8 cellular contexts compared by ENCODE assay signal in genomic region chr5:93620487-93621339, GRCh38. TPM values are rescaled to one million over a fixed set of nuclear protein-coding genes. Genes with fewer than 3 reads are reported as not detected.
DNase-seq lines count a peak whose midpoint lies in the region; ATAC-seq and TF ChIP-seq lines count a peak whose summit lies in the region.

No MANE protein-coding gene starts in this region.

- no peaks in the 10 kb centered on the region for H3K27me3 ChIP-seq in DND-41 (ENCODE audit: insufficient read depth, low read length, poor library complexity)
- H3K27me3 ChIP-seq in HUES6 (ENCODE audit: control insufficient read depth, insufficient read depth, low read length), result peaks cover 94% of the 10 kb centered on the region

- H3K27ac Mint-ChIP-seq in nephron (peak overlapping the region; percentile 69 to 94 (median 92)), type B pancreatic cell (peak overlapping the region; percentile 91)

- H3K79me2 ChIP-seq in DND-41 (ENCODE audit: insufficient read depth, low read length), result no peaks in the 10 kb centered on the region
- no peaks in the 10 kb centered on the region for H3K79me2 ChIP-seq in OCI-LY7 (ENCODE audit: insufficient read depth, low read depth, low read length)

- H3K9me2 ChIP-seq in OCI-LY7 (ENCODE audit: insufficient read depth, low read length), result no peaks in the 10 kb centered on the region

- intact Hi-C loops in OCI-LY7 (cut with micrococcal nuclease; ENCODE audit: unreplicated experiment), result no loop called here

- H3K4me3 ChIP-seq in DND-41 (ENCODE audit: low read depth in 1 of 2, low read length in 2 of 2), result no peak overlapping the region
- peak overlapping the region; percentile 83 for H3K4me3 ChIP-seq in HUES6 (ENCODE audit: low read depth, low read length)
- H3K4me3 ChIP-seq in OCI-LY7 (ENCODE audit: low read depth, low read length, poor library complexity, severe bottlenecking), result peak overlapping the region; percentile 65
- H3K4me3 ChIP-seq in fibroblast of the aortic adventitia (ENCODE audit: low read depth, low read length), result peak overlapping the region; percentile 69

- H3K9ac ChIP-seq in DND-41 (ENCODE audit: low read depth, low read length), result no peak overlapping the region
- H3K9ac ChIP-seq in HUES6 (ENCODE audit: low read length), result peak overlapping the region; percentile 58

- POLR2A ChIA-PET in OCI-LY7 (lab: Charles Lee), result interaction anchor here (0.7 kb wide), 1 partner anchor 93 kb away, joined by 3 read pairs; no protein-coding TSS in a partner anchor

- DNase-seq in DND-41, result no peak
- DNase-seq in OCI-LY7 (ENCODE audit: low spot score), result peak; percentile 72
- peak; percentile 37 for DNase-seq in activated effector memory CD4-positive, alpha-beta T cell treated with Interleukin-2 at 50 U/mL for 16 hours
- peak; percentile 43 for DNase-seq in fibroblast of the aortic adventitia (ENCODE audit: low read depth)
- no peak for DNase-seq in type B pancreatic cell (ENCODE audit: extremely low spot score, unreplicated experiment)

- no TSS peak for BruUV-seq in OCI-LY7 (replicated peaks; lab: Mats Ljungman, UMichigan)

- H3K27me3 Mint-ChIP-seq in nephron (ENCODE audit: low read depth) (peaks cover 50% of the 10 kb centered on the region), type B pancreatic cell (peaks cover 76% of the 10 kb centered on the region)

- H3K4me1 ChIP-seq in DND-41 (ENCODE audit: insufficient read depth, low read length) (no peaks in the 10 kb centered on the region), HUES6 (ENCODE audit: control insufficient read depth, insufficient read depth, low read length) (peaks cover 10% of the 10 kb centered on the region; the same call in 1 of the 2 replicates), OCI-LY7 (ENCODE audit: insufficient read depth, low read length, poor library complexity, severe bottlenecking) (no peaks in the 10 kb centered on the region)

- CTCF ChIA-PET in OCI-LY7 (lab: Charles Lee; ENCODE audit: unreplicated experiment), result no interaction called here

- no peak for TF ChIP-seq CTCF in DND-41 (IDR thresholded peaks at IDR 0.05; ENCODE audit: borderline replicate concordance, extremely low read depth, low read length, poor library complexity, severe bottlenecking)
- 0 out of 2 replicates have a peak, but pooled peaks have one; percentile 33 for TF ChIP-seq CTCF in OCI-LY7 (conservative IDR thresholded peaks at IDR 0.05; ENCODE audit: low read length)
- peak; percentile 5 for TF ChIP-seq CTCF in fibroblast of the aortic adventitia (IDR thresholded peaks at IDR 0.05; ENCODE audit: insufficient read depth, low read length)
- TF ChIP-seq CTCF in nephron (IDR thresholded peaks at IDR 0.05; ENCODE audit: unreplicated experiment in 3 of 3), result peak in 1 of 3 experiments; percentile 23
- peak; percentile 28 for TF ChIP-seq CTCF in type B pancreatic cell (conservative IDR thresholded peaks at IDR 0.05)

- H3K9me3 ChIP-seq in DND-41 (ENCODE audit: insufficient read depth, low read length, severe bottlenecking), result no peaks in the 10 kb centered on the region
- H3K9me3 ChIP-seq in HUES6 (ENCODE audit: control insufficient read depth, insufficient read depth, low read depth, low read length), result no peaks in the 10 kb centered on the region
- no peaks in the 10 kb centered on the region for H3K9me3 ChIP-seq in OCI-LY7 (ENCODE audit: low read length)

- no peaks in the 10 kb centered on the region for H3K9me3 Mint-ChIP-seq in nephron
- no peaks in the 10 kb centered on the region for H3K9me3 Mint-ChIP-seq in type B pancreatic cell

- H3K4me3 Mint-ChIP-seq in nephron (peak overlapping the region; percentile 97 to 98 (median 98)), type B pancreatic cell (peak overlapping the region; percentile 98)

- H2AFZ ChIP-seq in DND-41 (ENCODE audit: low read depth, low read length) (no peak overlapping the region), OCI-LY7 (ENCODE audit: low read length) (peak overlapping the region; percentile 69; the same call in 1 of the 2 replicates)

- no peak overlapping the region for H3K27ac ChIP-seq in DND-41 (ENCODE audit: low read length)
- no peak overlapping the region for H3K27ac ChIP-seq in HUES6 (ENCODE audit: low read depth, low read length)
- H3K27ac ChIP-seq in OCI-LY7 (ENCODE audit: low read depth, low read length, poor library complexity, severe bottlenecking), result no peak overlapping the region

- H3K36me3 Mint-ChIP-seq in nephron (ENCODE audit: low read depth), result peaks cover 3% of the 10 kb centered on the region
- no peaks in the 10 kb centered on the region for H3K36me3 Mint-ChIP-seq in type B pancreatic cell

- ATAC-seq in DND-41 (ENCODE audit: insufficient read depth, low read depth) (peak; percentile 52), GM21619 (IDR thresholded peaks at IDR 0.05; ENCODE audit: unreplicated experiment) (peak; percentile 98)

- no peak overlapping the region for H3K4me2 ChIP-seq in DND-41 (ENCODE audit: insufficient read depth, low read length)
- H3K4me2 ChIP-seq in OCI-LY7 (ENCODE audit: low read length), result peak overlapping the region; percentile 82

- H3K36me3 ChIP-seq in DND-41 (ENCODE audit: insufficient read depth, low read length) (no peaks in the 10 kb centered on the region), HUES6 (ENCODE audit: control insufficient read depth, insufficient read depth, low read length) (no peaks in the 10 kb centered on the region), OCI-LY7 (ENCODE audit: insufficient read depth, low read length) (no peaks in the 10 kb centered on the region)

- H3K4me1 Mint-ChIP-seq in nephron, result peaks cover 8% of the 10 kb centered on the region
- peaks cover 15% of the 10 kb centered on the region for H3K4me1 Mint-ChIP-seq in type B pancreatic cell (ENCODE audit: unreplicated experiment)

- no peaks in the 10 kb centered on the region for H4K20me1 ChIP-seq in DND-41 (ENCODE audit: insufficient read depth, low read length)
- H4K20me1 ChIP-seq in OCI-LY7 (ENCODE audit: insufficient read depth, low read length), result no peaks in the 10 kb centered on the region

RNA-seq across cellular contexts. Expression of gene NR2F1, which starts 37.7 kb away (rescaled TPM):
- not detected in 2 replicates for total RNA-seq in OCI-LY7 (2014; rRNA removed; shearing (Covaris generic))
- not detected in 2 replicates for total RNA-seq in OCI-LY7 (2022)
- 8.0 and 20.5 TPM in 2 replicates for total RNA-seq in fibroblast of the aortic adventitia (ENCODE audit: low replicate concordance)
- total RNA-seq in type B pancreatic cell (ENCODE audit: low replicate concordance), result 6.6 and 126 TPM in 2 replicates

RNA-seq across cellular contexts. Expression of gene NR2F1-AS1, which starts 39.7 kb away (rescaled TPM):
- not detected in 2 replicates for total RNA-seq in OCI-LY7 (2014; rRNA removed; shearing (Covaris generic))
- total RNA-seq in OCI-LY7 (2022) (not detected in 2 replicates), fibroblast of the aortic adventitia (ENCODE audit: low replicate concordance) (11.8 and 23.7 TPM in 2 replicates), type B pancreatic cell (ENCODE audit: low replicate concordance) (1.8 and 19.0 TPM in 2 replicates)

Comparison
In these comparisons a context has a peak if more than half of its experiments do, and no peak if none do; other contexts are left out.
1. DNase-seq: peak in OCI-LY7 (single experiment), activated effector memory CD4-positive, alpha-beta T cell treated with Interleukin-2 at 50 U/mL for 16 hours (single experiment) and fibroblast of the aortic adventitia (single experiment); none in DND-41 (single experiment) and type B pancreatic cell (single experiment).
2. H3K4me3 ChIP-seq: peak in HUES6 (single experiment), OCI-LY7 (single experiment) and fibroblast of the aortic adventitia (single experiment); none in DND-41 (0 of 2).